Comparison of ENCODE assay signal across 22 cellular contexts in genomic region chr3:13266005-13266404, GRCh38.
"Had no signal": no experiment of that assay in that cellular context is flagged by ENCODE, and none has a peak within 500 bp of the region (broad histone marks: within the 10 kb centered on the region; RNA-seq: fewer than 3 reads in every experiment).

No MANE protein-coding gene starts in this region.

- H3K4me1 ChIP-seq: left lung, lower lobe of right lung, right atrium auricular region, suprapubic skin, upper lobe of left lung, uterus had no signal

- H3K27me3 ChIP-seq: dorsolateral prefrontal cortex, heart left ventricle, right atrium auricular region, upper lobe of left lung, uterus had no signal

- H3K9me3 ChIP-seq: neutrophil, suprapubic skin had no signal

- H3K4me3 ChIP-seq: dorsolateral prefrontal cortex, heart left ventricle, left lung, lower lobe of right lung, right atrium auricular region, suprapubic skin, tibial artery, upper lobe of left lung, uterus had no signal

- ATAC-seq: esophagus mucosa, heart left ventricle, left lung, lower lobe of right lung had no signal

- H3K27ac ChIP-seq: heart left ventricle, left lung, lower lobe of right lung, neutrophil, right atrium auricular region, suprapubic skin, tibial artery, upper lobe of left lung, uterus had no signal

- H3K4me3 Mint-ChIP-seq: memory B cell, naive B cell, nephron had no signal

- H3K27ac Mint-ChIP-seq: memory B cell, naive B cell, nephron had no signal

- H3K36me3 ChIP-seq: heart left ventricle, left lung, lower lobe of right lung, neutrophil, right atrium auricular region, suprapubic skin, tibial artery, upper lobe of left lung, uterus had no signal

- DNase-seq: cortex of kidney; effector CD8-positive, alpha-beta T cell; hypothalamus; islet precursor cell; midbrain; naive B cell; small intestine; stimulated activated CD4-positive, alpha-beta T cell treated with anti-CD3 and anti-CD28 coated beads, Interleukin-2, amount 100 ng/mL, for 48 hours; stimulated activated naive CD4-positive, alpha-beta T cell treated with Interleukin-2 at 50 U/mL for 16 hours; tibial artery; upper lobe of left lung; uterus had no signal
